In the genomic region with DNA sequence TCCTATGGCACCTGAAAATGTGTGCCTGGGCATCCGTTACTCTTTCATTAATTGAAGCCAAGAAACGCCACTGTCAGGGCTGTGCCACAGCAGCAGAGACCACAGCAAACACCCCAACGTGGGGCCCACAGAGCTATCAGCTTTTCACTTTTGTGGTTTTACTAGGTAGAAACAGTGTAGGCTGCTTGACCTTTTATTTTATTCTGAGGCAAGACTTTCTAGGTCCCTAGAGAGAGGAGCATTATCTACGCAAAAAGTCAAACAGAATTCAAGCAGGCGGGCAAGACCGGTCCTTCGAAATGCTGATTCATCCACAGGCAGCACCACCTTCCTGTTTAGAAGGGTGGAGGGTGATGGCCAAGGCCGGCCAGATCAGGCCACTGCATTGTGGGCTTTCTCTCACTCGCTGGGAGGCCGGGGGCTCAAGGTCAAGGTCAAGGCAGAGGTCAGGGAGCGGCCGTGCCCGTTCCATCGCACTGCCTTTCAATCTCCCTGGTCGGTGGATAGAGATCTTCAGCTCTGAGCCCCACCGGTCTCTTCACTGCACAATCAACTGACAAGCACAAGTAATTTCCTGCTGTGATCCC, we compare ENCODE assay signal across 18 cellular contexts.
"Had no signal": no experiment of that assay in that cellular context is flagged by ENCODE, and none has a peak within 500 bp of the region (broad histone marks: within the 10 kb centered on the region; RNA-seq: fewer than 3 reads in every experiment).

No MANE protein-coding gene starts in this region.

- H3K4me1 ChIP-seq: colonic mucosa, left ventricle myocardium inferior, right atrium auricular region had no signal

- FAIRE-seq: endothelial cell of umbilical vein, small intestine had no signal

- H3K9me3 ChIP-seq: colonic mucosa had no signal

- H3K27ac ChIP-seq: colonic mucosa, left ventricle myocardium inferior, right atrium auricular region had no signal

- ATAC-seq: natural killer cell; stimulated activated naive CD8-positive, alpha-beta T cell treated with anti-CD3 and anti-CD28 coated beads, Interleukin-15, amount 100 ng/mL, for 72 hours had no signal

- DNase-seq: activated CD4-positive, alpha-beta T cell treated with anti-CD3 and anti-CD28 coated beads, Interleukin-2, amount 10 ng/mL, durations not matched to agents 24 days and 14 days; activated CD4-positive, CD25-positive, alpha-beta regulatory T cell; activated naive CD4-positive, alpha-beta T cell; activated naive CD8-positive, alpha-beta T cell treated with anti-CD3 and anti-CD28 coated beads, Interleukin-2, amount 10 ng/mL, durations not matched to agents 7 days and 5 days; central memory CD4-positive, alpha-beta T cell; colonic mucosa; effector CD4-positive, alpha-beta T cell; foreskin fibroblast; hippocampal formation; left ventricle myocardium inferior; natural killer cell; nucleus accumbens; small intestine; stimulated activated CD4-positive, alpha-beta T cell treated with anti-CD3 and anti-CD28 coated beads, Interleukin-4, amount 100 ng/mL, for 4 hours; stimulated activated CD8-positive, alpha-beta memory T cell treated with anti-CD3 and anti-CD28 coated beads, Interleukin-4, amount 100 ng/mL, for 48 hours; stimulated activated naive CD8-positive, alpha-beta T cell treated with anti-CD3 and anti-CD28 coated beads, Interleukin-15, amount 100 ng/mL, for 72 hours had no signal

- H3K36me3 ChIP-seq: colonic mucosa, left ventricle myocardium inferior, right atrium auricular region had no signal

- H3K4me3 ChIP-seq: colonic mucosa, left ventricle myocardium inferior, right atrium auricular region had no signal

- H3K27me3 ChIP-seq: colonic mucosa, right atrium auricular region had no signal
